In genomic region chr18:14178304-14178684, GRCh38 we compare ENCODE assay signal across 7 cellular contexts. TPM values are rescaled to one million over a fixed set of nuclear protein-coding genes. Genes with fewer than 3 reads are reported as not detected.
DNase-seq lines count a peak whose midpoint lies in the region; ATAC-seq and TF ChIP-seq lines count a peak whose summit lies in the region.
"Not testable (repeated sequence)": the region's sequence is repeated elsewhere in the genome, so short reads cannot be mapped to it uniquely, and the experiment has no call there.

No MANE protein-coding gene starts in this region.

- H3K27ac Mint-ChIP-seq in CD8-positive, alpha-beta memory T cell: peak overlapping the region in 1 of 8 donors; percentile 54
- H3K27ac Mint-ChIP-seq in activated CD8-positive, alpha-beta T cell treated with anti-CD3 and anti-CD28 coated beads for 36 hours; activated naive CD4-positive, alpha-beta T cell treated with anti-CD3 and anti-CD28 coated beads, Interleukin-2, amount 10 ng/mL, durations not matched to agents 7 days and 5 days: not testable (repeated sequence)

- intact Hi-C loops in activated CD8-positive, alpha-beta T cell treated with anti-CD3 and anti-CD28 coated beads for 36 hours (cut with micrococcal nuclease): not testable (repeated sequence)
- intact Hi-C loops in right cardiac atrium (cut with DNase I): loop anchor here in 1 of 4 donors (5.0 kb wide), 1 partner anchor 214 kb away; no protein-coding TSS in a partner anchor

- H3K79me2 ChIP-seq in osteoblast (ENCODE audit: insufficient read depth, low read length): not testable (repeated sequence)

- peak overlapping the region; percentile 54 for H3K4me3 ChIP-seq in CD8-positive, alpha-beta memory T cell (ENCODE audit: low read length)
- peak overlapping the region; percentile 50 for H3K4me3 ChIP-seq in HL-60 (replicated peaks; ENCODE audit: insufficient read depth, low read length)
- peak overlapping the region in 3 of 4 donors; percentile 37 to 64 (median 46) for H3K4me3 ChIP-seq in Peyer's patch
- not testable (repeated sequence) for H3K4me3 ChIP-seq in right cardiac atrium (ENCODE audit: low read length)
- H3K4me3 ChIP-seq in osteoblast (ENCODE audit: insufficient read depth, low read length): peak overlapping the region; percentile 75

- not testable (repeated sequence) for TF ChIP-seq POLR2A in Peyer's patch (IDR thresholded peaks at IDR 0.05)

- CTCF ChIA-PET in CD8-positive, alpha-beta memory T cell (lab: Charles Lee): interaction anchor here (1.0 to 1.4 kb wide), 2 partner anchors 9 to 12 kb away, joined by 3 to 4 read pairs; no protein-coding TSS in a partner anchor
- CTCF ChIA-PET in activated CD8-positive, alpha-beta T cell treated with anti-CD3 and anti-CD28 coated beads for 36 hours (lab: Charles Lee): interaction anchor here (1.1 to 2.2 kb wide), 2 partner anchors 12 to 38 kb away, joined by 3 to 8 read pairs; no protein-coding TSS in a partner anchor
- CTCF ChIA-PET in activated naive CD4-positive, alpha-beta T cell treated with anti-CD3 and anti-CD28 coated beads, Interleukin-2, amount 10 ng/mL, durations not matched to agents 7 days and 5 days (lab: Charles Lee): not testable (repeated sequence)

- H3K9me3 Mint-ChIP-seq in CD8-positive, alpha-beta memory T cell; activated CD8-positive, alpha-beta T cell treated with anti-CD3 and anti-CD28 coated beads for 36 hours; activated naive CD4-positive, alpha-beta T cell treated with anti-CD3 and anti-CD28 coated beads, Interleukin-2, amount 10 ng/mL, durations not matched to agents 7 days and 5 days: not testable (repeated sequence)

- H3K9me3 ChIP-seq in CD8-positive, alpha-beta memory T cell (ENCODE audit: low read length); Peyer's patch; right cardiac atrium (ENCODE audit: control insufficient read depth, low read length); osteoblast (ENCODE audit: low read depth, low read length): not testable (repeated sequence)

- not testable (repeated sequence) for H3K36me3 ChIP-seq in CD8-positive, alpha-beta memory T cell (ENCODE audit: insufficient read depth, low read length); Peyer's patch; osteoblast (ENCODE audit: insufficient read depth, low read length)

- not testable (repeated sequence) for H3K27me3 ChIP-seq in CD8-positive, alpha-beta memory T cell (ENCODE audit: insufficient read depth, low read length, poor library complexity, severe bottlenecking); HL-60 (ENCODE audit: insufficient read depth, poor library complexity, severe bottlenecking); Peyer's patch; right cardiac atrium (ENCODE audit: control insufficient read depth, insufficient read depth); osteoblast (ENCODE audit: insufficient read depth, low read length)

- H3K27ac ChIP-seq in CD8-positive, alpha-beta memory T cell (ENCODE audit: low read depth, low read length); HL-60 (replicated peaks); Peyer's patch; right cardiac atrium (ENCODE audit: low read length); osteoblast (ENCODE audit: low read depth, low read length): not testable (repeated sequence)

- POLR2A ChIA-PET in CD8-positive, alpha-beta memory T cell (lab: Charles Lee); activated CD8-positive, alpha-beta T cell treated with anti-CD3 and anti-CD28 coated beads for 36 hours (lab: Charles Lee): not testable (repeated sequence)

- not testable (repeated sequence) for DNase-seq in CD8-positive, alpha-beta memory T cell; HL-60 (ENCODE audit: low read depth in 1 of 2, low spot score in 1 of 2); Peyer's patch; activated CD8-positive, alpha-beta T cell treated with anti-CD3 and anti-CD28 coated beads for 36 hours; activated naive CD4-positive, alpha-beta T cell treated with anti-CD3 and anti-CD28 coated beads, Interleukin-2, amount 10 ng/mL, durations not matched to agents 7 days and 5 days; osteoblast (ENCODE audit: insufficient read length, low spot score, missing footprints)
- peak in 2 of 3 donors; percentile 46 to 54 for DNase-seq in right cardiac atrium

- WGBS in right cardiac atrium: 81% methylated on average over 23 of the region's 23 CpGs

- not testable (repeated sequence) for H3K4me2 ChIP-seq in osteoblast (ENCODE audit: insufficient read depth, low read length)

- peaks cover 8 to 24% (median 11%) of the 10 kb centered on the region in 3 donors for H3K4me1 Mint-ChIP-seq in CD8-positive, alpha-beta memory T cell
- not testable (repeated sequence) for H3K4me1 Mint-ChIP-seq in activated CD8-positive, alpha-beta T cell treated with anti-CD3 and anti-CD28 coated beads for 36 hours (ENCODE audit: low read depth)
- peaks cover 12% of the 10 kb centered on the region for H3K4me1 Mint-ChIP-seq in activated naive CD4-positive, alpha-beta T cell treated with anti-CD3 and anti-CD28 coated beads, Interleukin-2, amount 10 ng/mL, durations not matched to agents 7 days and 5 days

- not testable (repeated sequence) for H3K27me3 Mint-ChIP-seq in CD8-positive, alpha-beta memory T cell; activated CD8-positive, alpha-beta T cell treated with anti-CD3 and anti-CD28 coated beads for 36 hours; activated naive CD4-positive, alpha-beta T cell treated with anti-CD3 and anti-CD28 coated beads, Interleukin-2, amount 10 ng/mL, durations not matched to agents 7 days and 5 days

- TF ChIP-seq CTCF in HL-60 (IDR thresholded peaks at IDR 0.05; ENCODE audit: insufficient read depth, low read length); Peyer's patch (IDR thresholded peaks at IDR 0.05); activated CD8-positive, alpha-beta T cell treated with anti-CD3 and anti-CD28 coated beads for 36 hours (IDR thresholded peaks at IDR 0.05); osteoblast (IDR thresholded peaks at IDR 0.05; ENCODE audit: extremely low read depth, low read depth, low read length): not testable (repeated sequence)

- H2AFZ ChIP-seq in osteoblast (ENCODE audit: low read length): not testable (repeated sequence)

- not testable (repeated sequence) for H3K36me3 Mint-ChIP-seq in CD8-positive, alpha-beta memory T cell; activated CD8-positive, alpha-beta T cell treated with anti-CD3 and anti-CD28 coated beads for 36 hours (ENCODE audit: low read depth); activated naive CD4-positive, alpha-beta T cell treated with anti-CD3 and anti-CD28 coated beads, Interleukin-2, amount 10 ng/mL, durations not matched to agents 7 days and 5 days

- not testable (repeated sequence) for H3K4me1 ChIP-seq in CD8-positive, alpha-beta memory T cell (ENCODE audit: insufficient read depth, low read length); Peyer's patch; right cardiac atrium (ENCODE audit: control insufficient read depth, insufficient read depth, low read length); osteoblast (ENCODE audit: insufficient read depth, low read length)

- ATAC-seq in activated CD8-positive, alpha-beta T cell treated with anti-CD3 and anti-CD28 coated beads for 36 hours: not testable (repeated sequence)
- ATAC-seq in right cardiac atrium: peak in 1 of 2 donors; percentile 7

- not testable (repeated sequence) for H4K20me1 ChIP-seq in osteoblast (ENCODE audit: insufficient read depth, low read length)

- peak overlapping the region; percentile 83 to 98 (median 92) for H3K4me3 Mint-ChIP-seq in CD8-positive, alpha-beta memory T cell
- H3K4me3 Mint-ChIP-seq in activated CD8-positive, alpha-beta T cell treated with anti-CD3 and anti-CD28 coated beads for 36 hours: peak overlapping the region; percentile 81
- H3K4me3 Mint-ChIP-seq in activated naive CD4-positive, alpha-beta T cell treated with anti-CD3 and anti-CD28 coated beads, Interleukin-2, amount 10 ng/mL, durations not matched to agents 7 days and 5 days: peak overlapping the region; percentile 81

RNA-seq across cellular contexts. Expression of gene ZNF519, which starts 46.1 kb away (rescaled TPM):
- 10 to 100 TPM in 1 of 2 experiments, 1 to 10 TPM in 1; 9.9 to 12.0 TPM for total RNA-seq in CD8-positive, alpha-beta memory T cell
- 5.9 TPM for polyA plus RNA-seq in CD8-positive, alpha-beta memory T cell
- 10 to 100 TPM in 1 of 4 donors, 1 to 10 TPM in 3; 1.9 to 10.7 (median 3.3) TPM for total RNA-seq in Peyer's patch
- total RNA-seq in activated CD8-positive, alpha-beta T cell treated with anti-CD3 and anti-CD28 coated beads for 36 hours: 10 to 100 TPM; 14.9 to 17.7 TPM
- total RNA-seq in right cardiac atrium: 1 to 10 TPM; 4.3 to 7.9 (median 5.2) TPM
- polyA plus RNA-seq in right cardiac atrium: 1.9 TPM
- total RNA-seq in osteoblast: 5.4 and 12.4 TPM in 2 replicates
